ENCODE assay signal across 8 cellular contexts in the genomic region with DNA sequence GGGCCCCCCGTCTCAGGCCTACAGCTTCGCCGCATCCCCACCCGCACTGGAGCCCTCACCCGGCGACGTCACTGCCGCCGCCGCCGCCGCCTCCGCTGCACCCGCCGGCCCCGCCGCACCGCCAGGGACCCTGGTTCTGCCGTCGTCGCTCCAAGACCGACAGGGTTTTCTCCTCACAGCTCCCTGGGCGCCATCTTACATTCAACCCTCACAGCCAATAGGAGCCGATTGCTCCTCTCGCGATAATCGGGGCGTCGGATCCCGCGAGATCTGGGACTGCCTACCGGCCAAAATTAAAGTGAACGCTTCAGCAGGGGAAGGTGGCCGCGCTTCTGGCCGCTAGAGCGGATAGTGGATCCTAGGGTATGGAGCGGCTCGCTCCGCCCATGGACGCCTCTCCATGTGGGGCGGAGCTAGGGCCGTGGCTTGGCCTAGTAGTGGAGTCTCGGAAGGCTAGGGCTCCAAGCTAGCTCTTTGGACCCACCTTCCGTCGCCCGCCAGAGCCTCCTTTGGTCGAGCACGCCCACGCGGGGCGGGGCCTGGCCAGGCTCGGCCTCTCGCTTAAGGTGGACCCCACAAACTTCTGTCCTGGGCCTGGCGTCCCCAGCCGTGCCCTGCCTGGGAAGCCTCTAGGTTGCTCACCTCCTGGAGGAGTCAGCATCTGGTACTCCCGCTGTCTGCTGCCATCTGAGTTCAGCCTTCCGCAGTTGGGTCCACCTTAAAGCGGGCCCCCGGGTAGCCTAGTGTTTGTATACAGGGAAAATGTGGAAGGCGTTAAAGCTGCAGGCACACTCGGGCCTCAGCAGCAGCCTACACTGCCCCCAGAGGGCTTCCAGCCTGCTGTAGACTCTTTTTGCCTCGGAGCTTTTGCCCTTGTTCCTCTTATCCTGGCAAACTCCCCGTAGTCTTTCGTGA. TPM values are rescaled to one million over a fixed set of nuclear protein-coding genes. Genes with fewer than 3 reads are reported as not detected.
DNase-seq lines count a peak whose midpoint lies in the region; ATAC-seq and TF ChIP-seq lines count a peak whose summit lies in the region.

TSS of gene QRICH1 (minus strand) at position 219 of the 915 bp plus-strand sequence. CDS start 17,054 bp downstream, outside the sequence.

- peak; percentile 75 for TF ChIP-seq CTCF in GM12864 (IDR thresholded peaks at IDR 0.05; ENCODE audit: low read depth, low read length, missing control alignments)
- peak; percentile 82 for TF ChIP-seq CTCF in osteoblast (IDR thresholded peaks at IDR 0.05; ENCODE audit: extremely low read depth, low read depth, low read length)
- peak; percentile 45 for TF ChIP-seq CTCF in thoracic aorta (IDR thresholded peaks at IDR 0.05)

- H3K27me3 ChIP-seq in osteoblast (ENCODE audit: insufficient read depth, low read length), result no peaks in the 10 kb centered on the region
- no peaks in the 10 kb centered on the region for H3K27me3 ChIP-seq in thoracic aorta (replicated peaks; ENCODE audit: insufficient read depth)

- peak within 1 kb of the TSS; percentile 89 for H2AFZ ChIP-seq in osteoblast (ENCODE audit: low read length)

- DNase-seq in GM12864 (ENCODE audit: low read depth), result peak; percentile 93
- DNase-seq in NCI-H1092 treated with DMSO at 0.1 percent for 48 hours (lab: John Stamatoyannopoulos, UW), result peak; percentile 94
- peak; percentile 94 for DNase-seq in SKM-1 (lab: John Stamatoyannopoulos, UW; ENCODE audit: unreplicated experiment)
- peak; percentile 97 for DNase-seq in activated naive CD4-positive, alpha-beta T cell treated with anti-CD3 and anti-CD28 coated beads, Interleukin-2, amount 50 U/mL, for 72 hours (ENCODE audit: low spot score in 2 of 2)
- peak; percentile 84 for DNase-seq in glomerular endothelial cell (ENCODE audit: extremely low read depth, low read depth, low spot score)
- DNase-seq in osteoblast (ENCODE audit: insufficient read length, low spot score, missing footprints), result peak; percentile 97
- DNase-seq in thoracic aorta (ENCODE audit: low spot score), result peak; percentile 89

- H4K20me1 ChIP-seq in osteoblast (ENCODE audit: insufficient read depth, low read length), result peaks cover 13% of the 10 kb centered on the region

- H3K36me3 ChIP-seq in osteoblast (ENCODE audit: insufficient read depth, low read length), result peaks cover 21% of the 10 kb centered on the region
- peaks cover 14% of the 10 kb centered on the region for H3K36me3 ChIP-seq in thoracic aorta

- H3K9me3 Mint-ChIP-seq in activated naive CD4-positive, alpha-beta T cell treated with anti-CD3 and anti-CD28 coated beads, Interleukin-2, amount 50 U/mL, for 72 hours, result no peaks in the 10 kb centered on the region

- ATAC-seq in HG02623 (IDR thresholded peaks at IDR 0.05; ENCODE audit: unreplicated experiment) (peak; percentile 65), thoracic aorta (ENCODE audit: insufficient number of reproducible peaks, low FRiP score, low read depth) (peak; percentile 94)
- peak; percentile 85 to 89 for ATAC-seq in activated naive CD4-positive, alpha-beta T cell treated with anti-CD3 and anti-CD28 coated beads, Interleukin-2, amount 50 U/mL, for 72 hours

- peaks cover 41% of the 10 kb centered on the region for H3K79me2 ChIP-seq in osteoblast (ENCODE audit: insufficient read depth, low read length)

- H3K27ac Mint-ChIP-seq in activated naive CD4-positive, alpha-beta T cell treated with anti-CD3 and anti-CD28 coated beads, Interleukin-2, amount 50 U/mL, for 72 hours, result peak within 1 kb of the TSS; percentile 97

- H3K4me3 ChIP-seq in GM12864 (ENCODE audit: low read depth, low read length) (peak within 1 kb of the TSS; percentile 79), osteoblast (ENCODE audit: insufficient read depth, low read length) (peak within 1 kb of the TSS; percentile 92), thoracic aorta (peak within 1 kb of the TSS; percentile 94)

- H3K4me2 ChIP-seq in osteoblast (ENCODE audit: insufficient read depth, low read length), result peak within 1 kb of the TSS; percentile 83

- H3K27ac ChIP-seq in osteoblast (ENCODE audit: low read depth, low read length), result peak within 1 kb of the TSS; percentile 98
- peak within 1 kb of the TSS; percentile 93 to 97 for H3K27ac ChIP-seq in thoracic aorta

- H3K36me3 Mint-ChIP-seq in activated naive CD4-positive, alpha-beta T cell treated with anti-CD3 and anti-CD28 coated beads, Interleukin-2, amount 50 U/mL, for 72 hours, result peaks cover 5 to 19% of the 10 kb centered on the region in 2 donors

- H3K4me1 ChIP-seq in osteoblast (ENCODE audit: insufficient read depth, low read length) (peaks cover 17% of the 10 kb centered on the region), thoracic aorta (ENCODE audit: control insufficient read depth in 1 of 2, low read depth in 2 of 2) (peaks cover 29 to 45% of the 10 kb centered on the region in 2 donors)

- no peaks in the 10 kb centered on the region for H3K9me3 ChIP-seq in osteoblast (ENCODE audit: low read depth, low read length)
- no peaks in the 10 kb centered on the region for H3K9me3 ChIP-seq in thoracic aorta

RNA-seq across cellular contexts. Expression of gene QRICH1, which starts in this region (rescaled TPM):
- 100 to 1,000 TPM; 126 to 150 TPM for total RNA-seq in activated naive CD4-positive, alpha-beta T cell treated with anti-CD3 and anti-CD28 coated beads, Interleukin-2, amount 50 U/mL, for 72 hours
- 73.8 and 205 TPM in 2 replicates for total RNA-seq in glomerular endothelial cell
- total RNA-seq in osteoblast, result 136 and 167 TPM in 2 replicates
- 100 to 1,000 TPM in 1 of 2 donors, 10 to 100 TPM in 1; 83.7 to 110 TPM for total RNA-seq in thoracic aorta

Comparison
In these comparisons a context has a peak if more than half of its experiments do, and no peak if none do; other contexts are left out.
1. Peak in every context shown above with its lines: DNase-seq, ATAC-seq, H3K4me3 ChIP-seq and H3K27ac ChIP-seq.